In genomic region chr11:2834893-2835767, GRCh38 we compare ENCODE assay signal across 18 cellular contexts. TPM values are rescaled to one million over a fixed set of nuclear protein-coding genes. Genes with fewer than 3 reads are reported as not detected.
DNase-seq lines count a peak whose midpoint lies in the region; ATAC-seq and TF ChIP-seq lines count a peak whose summit lies in the region.
"Had no signal": no experiment of that assay in that cellular context is flagged by ENCODE, and none has a peak within 500 bp of the region (broad histone marks: within the 10 kb centered on the region; RNA-seq: fewer than 3 reads in every experiment).

No MANE protein-coding gene starts in this region.

- no peaks in the 10 kb centered on the region for H3K9me2 ChIP-seq in hepatocyte (replicated peaks; ENCODE audit: insufficient read depth)

- no peaks in the 10 kb centered on the region for H3K36me3 ChIP-seq in hepatocyte (replicated peaks; ENCODE audit: insufficient read depth, low read depth)
- no peaks in the 10 kb centered on the region for H3K36me3 ChIP-seq in esophagus squamous epithelium

- no peak for DNase-seq in activated naive CD4-positive, alpha-beta T cell treated with anti-CD3 and anti-CD28 coated beads for 36 hours
- DNase-seq in hepatocyte (ENCODE audit: low spot score) (peak; percentile 72), type B pancreatic cell (ENCODE audit: extremely low spot score, unreplicated experiment) (no peak), esophagus squamous epithelium (lab: John Stamatoyannopoulos, UW) (no peak), SKM-1 (lab: John Stamatoyannopoulos, UW; ENCODE audit: unreplicated experiment) (no peak)
- DNase-seq: activated CD4-positive, alpha-beta T cell treated with anti-CD3 and anti-CD28 coated beads for 4 hours; C1 segment of cervical spinal cord; dorsolateral prefrontal cortex; hypothalamus; KBM-7; left cardiac atrium; NK-92 treated with Interleukin-12 subunit alpha and Interleukin-12 subunit beta, amount 100 ng/mL, for 24 hours; SHP77 treated with DMSO at 0.1 percent for 48 hours; testis had no signal

- TF ChIP-seq POLR2A in esophagus squamous epithelium (IDR thresholded peaks at IDR 0.05), result no peak

- no peak overlapping the region for H3K4me3 Mint-ChIP-seq in activated naive CD4-positive, alpha-beta T cell treated with anti-CD3 and anti-CD28 coated beads, Interleukin-2, amount 50 U/mL, for 24 hours
- H3K4me3 Mint-ChIP-seq in activated naive CD4-positive, alpha-beta T cell treated with anti-CD3 and anti-CD28 coated beads for 36 hours, result no peak overlapping the region
- no peak overlapping the region for H3K4me3 Mint-ChIP-seq in activated T-helper 17 cell treated with anti-CD3 and anti-CD28 coated beads, Interleukin-2, amount 50 U/mL, for 72 hours
- peak overlapping the region; percentile 66 for H3K4me3 Mint-ChIP-seq in type B pancreatic cell
- H3K4me3 Mint-ChIP-seq: T-helper 2 cell treated with Interferon-gamma antibody and Interleukin-4, amounts not matched to agents 5 μg/mL and 100 μg/mL, for 36 hours had no signal

- no peaks in the 10 kb centered on the region for H3K27me3 Mint-ChIP-seq in activated naive CD4-positive, alpha-beta T cell treated with anti-CD3 and anti-CD28 coated beads, Interleukin-2, amount 50 U/mL, for 24 hours
- H3K27me3 Mint-ChIP-seq in activated naive CD4-positive, alpha-beta T cell treated with anti-CD3 and anti-CD28 coated beads for 36 hours (ENCODE audit: low read depth), result no peaks in the 10 kb centered on the region
- no peaks in the 10 kb centered on the region for H3K27me3 Mint-ChIP-seq in activated T-helper 17 cell treated with anti-CD3 and anti-CD28 coated beads, Interleukin-2, amount 50 U/mL, for 72 hours
- peaks cover 3% of the 10 kb centered on the region for H3K27me3 Mint-ChIP-seq in type B pancreatic cell

- intact Hi-C loops in activated naive CD4-positive, alpha-beta T cell treated with anti-CD3 and anti-CD28 coated beads for 36 hours (cut with micrococcal nuclease), result no loop called here
- intact Hi-C loops in esophagus squamous epithelium (cut with DNase I), result no loop called here

- H3K27me3 ChIP-seq in hepatocyte, result no peaks in the 10 kb centered on the region
- H3K27me3 ChIP-seq in esophagus squamous epithelium, result peaks cover 0 to 15% (median 0%) of the 10 kb centered on the region in 4 donors
- H3K27me3 ChIP-seq: dorsolateral prefrontal cortex, testis had no signal

- CTCF ChIA-PET in activated naive CD4-positive, alpha-beta T cell treated with anti-CD3 and anti-CD28 coated beads for 36 hours (lab: Charles Lee), result no interaction called here

- H3K27ac ChIP-seq in hepatocyte (peak overlapping the region; percentile 50), esophagus squamous epithelium (no peak overlapping the region)
- H3K27ac ChIP-seq: dorsolateral prefrontal cortex, testis had no signal

- no peak for ATAC-seq in activated T-helper 17 cell treated with anti-CD3 and anti-CD28 coated beads, Interleukin-2, amount 50 U/mL, for 72 hours (replicated peaks)
- no peak for ATAC-seq in HG03469 (IDR thresholded peaks at IDR 0.05; ENCODE audit: unreplicated experiment)
- ATAC-seq: left cardiac atrium had no signal

- no peaks in the 10 kb centered on the region for H3K9me3 Mint-ChIP-seq in activated naive CD4-positive, alpha-beta T cell treated with anti-CD3 and anti-CD28 coated beads, Interleukin-2, amount 50 U/mL, for 24 hours
- H3K9me3 Mint-ChIP-seq in activated naive CD4-positive, alpha-beta T cell treated with anti-CD3 and anti-CD28 coated beads for 36 hours, result no peaks in the 10 kb centered on the region
- H3K9me3 Mint-ChIP-seq in activated T-helper 17 cell treated with anti-CD3 and anti-CD28 coated beads, Interleukin-2, amount 50 U/mL, for 72 hours, result no peaks in the 10 kb centered on the region
- H3K9me3 Mint-ChIP-seq in type B pancreatic cell, result no peaks in the 10 kb centered on the region
- H3K9me3 Mint-ChIP-seq: T-helper 2 cell treated with Interferon-gamma antibody and Interleukin-4, amounts not matched to agents 5 μg/mL and 100 μg/mL, for 36 hours had no signal

- no peaks in the 10 kb centered on the region for H3K79me2 ChIP-seq in hepatocyte

- peak overlapping the region; percentile 37 for H3K4me2 ChIP-seq in hepatocyte

- no peak for TF ChIP-seq CTCF in hepatocyte (IDR thresholded peaks at IDR 0.05; ENCODE audit: poor library complexity)
- TF ChIP-seq CTCF in type B pancreatic cell (conservative IDR thresholded peaks at IDR 0.05), result no peak
- TF ChIP-seq CTCF in esophagus squamous epithelium (IDR thresholded peaks at IDR 0.05), result no peak

- 59% methylated on average over 12 of the region's 15 CpGs for WGBS in hepatocyte (ENCODE audit: low lambda C conversion rate, missing lambda C conversion rate)
- 71 to 86% methylated on average over 6 of the region's 15 CpGs for WGBS in esophagus squamous epithelium, 2 donors

- H3K4me1 Mint-ChIP-seq in activated naive CD4-positive, alpha-beta T cell treated with anti-CD3 and anti-CD28 coated beads, Interleukin-2, amount 50 U/mL, for 24 hours, result peaks cover 6% of the 10 kb centered on the region
- H3K4me1 Mint-ChIP-seq in activated naive CD4-positive, alpha-beta T cell treated with anti-CD3 and anti-CD28 coated beads for 36 hours (ENCODE audit: low read depth), result no peaks in the 10 kb centered on the region
- H3K4me1 Mint-ChIP-seq in activated T-helper 17 cell treated with anti-CD3 and anti-CD28 coated beads, Interleukin-2, amount 50 U/mL, for 72 hours, result peaks cover 5% of the 10 kb centered on the region
- H3K4me1 Mint-ChIP-seq in type B pancreatic cell (ENCODE audit: unreplicated experiment), result peaks cover 35% of the 10 kb centered on the region

- H3K4me3 ChIP-seq in hepatocyte (no peak overlapping the region), esophagus squamous epithelium (no peak overlapping the region)
- H3K4me3 ChIP-seq: dorsolateral prefrontal cortex, testis had no signal

- H3K27ac Mint-ChIP-seq in activated naive CD4-positive, alpha-beta T cell treated with anti-CD3 and anti-CD28 coated beads, Interleukin-2, amount 50 U/mL, for 24 hours, result peak overlapping the region; percentile 51
- no peak overlapping the region for H3K27ac Mint-ChIP-seq in activated naive CD4-positive, alpha-beta T cell treated with anti-CD3 and anti-CD28 coated beads for 36 hours
- H3K27ac Mint-ChIP-seq in activated T-helper 17 cell treated with anti-CD3 and anti-CD28 coated beads, Interleukin-2, amount 50 U/mL, for 72 hours, result peak overlapping the region; percentile 14
- H3K27ac Mint-ChIP-seq in type B pancreatic cell, result peak overlapping the region; percentile 72
- H3K27ac Mint-ChIP-seq: T-helper 2 cell treated with Interferon-gamma antibody and Interleukin-4, amounts not matched to agents 5 μg/mL and 100 μg/mL, for 36 hours had no signal

- H3K36me3 Mint-ChIP-seq in activated naive CD4-positive, alpha-beta T cell treated with anti-CD3 and anti-CD28 coated beads, Interleukin-2, amount 50 U/mL, for 24 hours, result no peaks in the 10 kb centered on the region
- H3K36me3 Mint-ChIP-seq in activated naive CD4-positive, alpha-beta T cell treated with anti-CD3 and anti-CD28 coated beads for 36 hours (ENCODE audit: low read depth), result no peaks in the 10 kb centered on the region
- H3K36me3 Mint-ChIP-seq in activated T-helper 17 cell treated with anti-CD3 and anti-CD28 coated beads, Interleukin-2, amount 50 U/mL, for 72 hours (ENCODE audit: low read depth), result no peaks in the 10 kb centered on the region
- H3K36me3 Mint-ChIP-seq in type B pancreatic cell, result no peaks in the 10 kb centered on the region

- H3K4me1 ChIP-seq in hepatocyte (ENCODE audit: insufficient read depth) (peaks cover 58% of the 10 kb centered on the region), esophagus squamous epithelium (peaks cover 0 to 14% (median 6%) of the 10 kb centered on the region in 3 donors)

- no peaks in the 10 kb centered on the region for H3K9me3 ChIP-seq in hepatocyte (ENCODE audit: low read depth)
- no peaks in the 10 kb centered on the region for H3K9me3 ChIP-seq in esophagus squamous epithelium
- H3K9me3 ChIP-seq: testis had no signal

- no peaks in the 10 kb centered on the region for H4K20me1 ChIP-seq in hepatocyte (ENCODE audit: insufficient read depth, poor library complexity, severe bottlenecking)

- no peak overlapping the region for H2AFZ ChIP-seq in hepatocyte

RNA-seq across cellular contexts. Expression of gene CDKN1C, which starts 50.4 kb away (rescaled TPM):
- total RNA-seq in activated naive CD4-positive, alpha-beta T cell treated with anti-CD3 and anti-CD28 coated beads for 36 hours, result under 1 TPM; 0.17 to 0.26 TPM
- 10 to 100 TPM in 1 of 2 donors, under 1 TPM in 1; 0.58 to 34.8 TPM for total RNA-seq in activated T-helper 17 cell treated with anti-CD3 and anti-CD28 coated beads, Interleukin-2, amount 50 U/mL, for 72 hours
- 411 and 470 TPM in 2 replicates for total RNA-seq in hepatocyte
- polyA plus RNA-seq in hepatocyte, result 526 and 563 TPM in 2 replicates
- total RNA-seq in type B pancreatic cell (ENCODE audit: low replicate concordance), result 108 and 140 TPM in 2 replicates
- 10 to 100 TPM in 2 of 4 donors, 1 to 10 TPM in 2; 4.1 to 54.6 (median 20.8) TPM for total RNA-seq in esophagus squamous epithelium
